ENCODE assay signal across 14 cellular contexts in the genomic region with DNA sequence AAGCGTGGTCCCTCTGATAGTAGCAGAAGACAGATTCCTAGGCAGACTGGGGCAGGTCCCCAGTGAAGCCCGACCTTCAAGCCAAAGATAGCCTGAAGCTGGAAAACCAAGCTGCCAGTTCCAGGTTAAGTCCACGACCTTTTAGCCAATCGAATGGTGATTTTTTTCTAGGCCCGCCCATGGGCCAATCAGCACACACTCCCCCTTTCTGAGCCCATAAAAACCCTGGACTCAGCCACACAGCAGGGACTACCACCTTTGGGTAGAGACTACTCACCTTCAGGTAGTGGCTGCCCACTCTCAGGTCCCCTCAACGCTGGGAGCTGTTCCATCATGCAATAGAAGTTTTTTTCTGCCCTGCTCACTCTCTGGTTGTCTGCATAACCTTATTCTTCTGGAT.
"Had no signal": no experiment of that assay in that cellular context is flagged by ENCODE, and none has a peak within 500 bp of the region (broad histone marks: within the 10 kb centered on the region; RNA-seq: fewer than 3 reads in every experiment).

No MANE protein-coding gene starts in this region.

- H3K27me3 ChIP-seq: adrenal gland, body of pancreas, left lung, testis had no signal

- H3K4me3 Mint-ChIP-seq: activated CD4-positive, alpha-beta T cell treated with anti-CD3 and anti-CD28 coated beads, Interleukin-2, amount 10 ng/mL, durations not matched to agents 7 days and 5 days; central memory CD8-positive, alpha-beta T cell; T-helper 17 cell had no signal

- H3K9me3 Mint-ChIP-seq: activated CD4-positive, alpha-beta T cell treated with anti-CD3 and anti-CD28 coated beads, Interleukin-2, amount 10 ng/mL, durations not matched to agents 7 days and 5 days; activated T-helper 2 cell treated with anti-CD3 and anti-CD28 coated beads, Interferon-gamma antibody, Interleukin-2, Interleukin-4, amounts not matched to agents 10 μg/mL and 5 μg/mL and 100 μg/mL, durations not matched to agents 14 hours and 24 hours and 36 hours; central memory CD8-positive, alpha-beta T cell had no signal

- H3K27me3 Mint-ChIP-seq: activated CD4-positive, alpha-beta T cell treated with anti-CD3 and anti-CD28 coated beads, Interleukin-2, amount 10 ng/mL, durations not matched to agents 7 days and 5 days; central memory CD8-positive, alpha-beta T cell; T-helper 17 cell had no signal

- H3K36me3 ChIP-seq: adrenal gland, left lung had no signal

- ATAC-seq: body of pancreas, left lung, T-helper 17 cell had no signal

- H3K4me3 ChIP-seq: adrenal gland, body of pancreas, left lung, testis had no signal

- H3K9me3 ChIP-seq: adrenal gland, body of pancreas, left lung, testis had no signal

- H3K27ac ChIP-seq: adrenal gland, body of pancreas, left lung, testis had no signal

- H3K27ac Mint-ChIP-seq: activated CD4-positive, alpha-beta T cell treated with anti-CD3 and anti-CD28 coated beads, Interleukin-2, amount 10 ng/mL, durations not matched to agents 7 days and 5 days; activated T-helper 2 cell treated with anti-CD3 and anti-CD28 coated beads, Interferon-gamma antibody, Interleukin-2, Interleukin-4, amounts not matched to agents 10 μg/mL and 5 μg/mL and 100 μg/mL, durations not matched to agents 14 hours and 24 hours and 36 hours; T-helper 17 cell had no signal

- H3K4me1 Mint-ChIP-seq: central memory CD8-positive, alpha-beta T cell had no signal

- DNase-seq: activated CD4-positive, alpha-beta T cell treated with anti-CD3 and anti-CD28 coated beads, Interleukin-2, amount 10 ng/mL, durations not matched to agents 7 days and 5 days; activated CD4-positive, CD25-positive, alpha-beta regulatory T cell; activated naive CD4-positive, alpha-beta T cell treated with anti-CD3 and anti-CD28 coated beads, Interleukin-2, amount 50 U/mL, for 16 hours; adrenal gland; body of pancreas; left lung; mesenchymal stem cell; posterior cingulate gyrus; stimulated activated CD4-positive, alpha-beta T cell treated with anti-CD3 and anti-CD28 coated beads, Interleukin-12 subunit alpha, Interleukin-12 subunit beta, amount 100 ng/mL, for 4 hours; stimulated activated naive CD4-positive, alpha-beta T cell treated with Interleukin-2 at 50 U/mL for 16 hours; T-helper 17 cell; testis had no signal
